In genomic region chr6:145977881-145978280, GRCh38 we compare ENCODE assay signal across 29 cellular contexts. TPM values are rescaled to one million over a fixed set of nuclear protein-coding genes. Genes with fewer than 3 reads are reported as not detected.
"Had no signal": no experiment of that assay in that cellular context is flagged by ENCODE, and none has a peak within 500 bp of the region (broad histone marks: within the 10 kb centered on the region; RNA-seq: fewer than 3 reads in every experiment).

No MANE protein-coding gene starts in this region.

- H3K27me3 ChIP-seq: gastroesophageal sphincter, heart right ventricle, ovary, sigmoid colon, tibial nerve, upper lobe of left lung had no signal

- H3K9me3 ChIP-seq: gastroesophageal sphincter, ovary, psoas muscle, sigmoid colon, thoracic aorta, tibial nerve, upper lobe of left lung had no signal

- H3K36me3 ChIP-seq: gastroesophageal sphincter, heart right ventricle, ovary, sigmoid colon, thoracic aorta, tibial nerve, upper lobe of left lung had no signal

- FAIRE-seq: urothelium cell line had no signal

- H3K4me3 ChIP-seq: gastroesophageal sphincter, heart right ventricle, lung, ovary, psoas muscle, sigmoid colon, thoracic aorta, tibial nerve, upper lobe of left lung had no signal

- ATAC-seq: esophagus mucosa; gastroesophageal sphincter; heart right ventricle; left colon; left ventricle myocardium superior; natural killer cell; psoas muscle; right cardiac atrium; stimulated activated memory B cell treated with anti-CD40 and anti-IgM and Interleukin-4, amounts not matched to agents 10 μg/mL and 1 μg/mL and 100 μg/mL, for 72 hours; stimulated activated naive CD8-positive, alpha-beta T cell treated with anti-CD3 and anti-CD28 coated beads, Interleukin-15, Interleukin-2, amounts not matched to agents 100 U/mL and 50 U/mL, for 24 hours had no signal

- H3K27ac ChIP-seq: epithelial cell of prostate, gastroesophageal sphincter, heart right ventricle, ovary, psoas muscle, sigmoid colon, thoracic aorta, tibial nerve, upper lobe of left lung had no signal

- DNase-seq: effector CD8-positive, alpha-beta T cell; endodermal cell; foreskin fibroblast; heart right ventricle; hippocampal formation; islet precursor cell; kidney glomerular epithelial cell; left colon; left ventricle myocardium superior; natural killer cell; occipital lobe; ovary; posterior cingulate gyrus; psoas muscle; right cardiac atrium; sigmoid colon; stimulated activated CD4-positive, alpha-beta T cell treated with anti-CD3 and anti-CD28 coated beads, Interleukin-4, amount 100 ng/mL, for 4 hours; stimulated activated naive CD8-positive, alpha-beta T cell treated with anti-CD3 and anti-CD28 coated beads, Interleukin-15, Interleukin-2, amounts not matched to agents 100 U/mL and 50 U/mL, for 24 hours; substantia nigra; upper lobe of left lung had no signal

RNA-seq across cellular contexts. Expression of gene GRM1, which starts 51.0 kb away (rescaled TPM):
- total RNA-seq: esophagus mucosa, left colon, mononuclear cell, natural killer cell had no signal
